Comparison of ENCODE assay signal across 8 cellular contexts in the genomic region with DNA sequence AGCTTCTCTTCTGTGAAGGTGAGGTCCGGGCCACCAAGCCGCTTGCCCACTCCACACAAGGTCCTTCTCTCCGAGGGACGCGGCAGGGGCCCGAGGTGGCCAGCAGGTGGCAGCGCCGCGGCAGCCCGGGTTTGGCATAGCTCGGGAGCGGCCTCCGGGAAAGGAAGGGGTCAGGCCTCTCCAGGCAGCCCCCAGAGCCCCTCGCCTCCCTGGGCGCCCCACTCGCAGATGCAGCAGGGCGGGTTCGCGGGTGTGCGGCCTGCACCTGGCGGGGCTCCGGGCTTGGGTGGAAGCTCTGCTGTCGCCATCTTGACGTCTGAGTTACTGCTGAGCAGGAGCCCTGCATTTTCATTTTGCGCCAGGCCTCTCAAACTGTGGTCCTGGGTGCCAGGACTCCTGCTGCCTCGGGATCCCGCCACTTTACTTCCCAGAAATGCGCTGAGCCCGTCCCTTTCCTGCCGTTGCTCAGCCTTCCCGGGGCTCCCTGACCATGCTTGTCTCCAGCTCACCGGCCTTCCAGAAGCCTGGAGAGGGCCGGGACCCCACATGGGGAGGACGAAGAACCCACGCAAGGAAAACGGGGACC. TPM values are rescaled to one million over a fixed set of nuclear protein-coding genes. Genes with fewer than 3 reads are reported as not detected.
DNase-seq lines count a peak whose midpoint lies in the region; ATAC-seq and TF ChIP-seq lines count a peak whose summit lies in the region.

No MANE protein-coding gene starts in this region.

- POLR2A ChIA-PET in activated CD8-positive, alpha-beta T cell treated with anti-CD3 and anti-CD28 coated beads, Interleukin-2, amount 10 ng/mL, durations not matched to agents 7 days and 5 days (lab: Charles Lee), result interaction anchor here (0.6 to 4.9 kb wide), 6 partner anchors 16 to 224 kb away, joined by 3 to 54 read pairs (median 4); a partner anchor contains a TSS

- ATAC-seq in activated CD8-positive, alpha-beta T cell treated with anti-CD3 and anti-CD28 coated beads, Interleukin-2, amount 10 ng/mL, durations not matched to agents 7 days and 5 days, result peak; percentile 90
- ATAC-seq in HG03469 (IDR thresholded peaks at IDR 0.05; ENCODE audit: unreplicated experiment), result no peak

- no peaks in the 10 kb centered on the region for H3K9me3 Mint-ChIP-seq in activated CD8-positive, alpha-beta T cell treated with anti-CD3 and anti-CD28 coated beads, Interleukin-2, amount 10 ng/mL, durations not matched to agents 7 days and 5 days (ENCODE audit: insufficient read depth)
- no peaks in the 10 kb centered on the region for H3K9me3 Mint-ChIP-seq in mesothelial cell of epicardium

- peak; percentile 81 for DNase-seq in ELF-1 (ENCODE audit: low read depth, low spot score)
- peak; percentile 47 for DNase-seq in HCEC 1CT
- peak; percentile 67 for DNase-seq in NCI-H510A (lab: John Stamatoyannopoulos, UW)
- DNase-seq in activated CD8-positive, alpha-beta T cell treated with anti-CD3 and anti-CD28 coated beads, Interleukin-2, amount 10 ng/mL, durations not matched to agents 7 days and 5 days, result peak; percentile 77
- peak; percentile 55 for DNase-seq in effector CD4-positive, alpha-beta T cell
- DNase-seq in mesothelial cell of epicardium (ENCODE audit: low spot score in 2 of 2, unreplicated experiment in 2 of 2), result peak; percentile 50 to 73
- DNase-seq in stimulated activated CD8-positive, alpha-beta memory T cell treated with anti-CD3 and anti-CD28 coated beads, Interleukin-15, amount 100 ng/mL, for 4 hours (ENCODE audit: low read depth in 2 of 2), result peak; percentile 46

- H3K4me1 Mint-ChIP-seq in activated CD8-positive, alpha-beta T cell treated with anti-CD3 and anti-CD28 coated beads, Interleukin-2, amount 10 ng/mL, durations not matched to agents 7 days and 5 days (ENCODE audit: low read depth), result peaks cover 20% of the 10 kb centered on the region
- H3K4me1 Mint-ChIP-seq in mesothelial cell of epicardium, result no peaks in the 10 kb centered on the region

- H3K4me3 Mint-ChIP-seq in activated CD8-positive, alpha-beta T cell treated with anti-CD3 and anti-CD28 coated beads, Interleukin-2, amount 10 ng/mL, durations not matched to agents 7 days and 5 days, result peak overlapping the region; percentile 75
- no peak overlapping the region for H3K4me3 Mint-ChIP-seq in mesothelial cell of epicardium

- H3K36me3 Mint-ChIP-seq in activated CD8-positive, alpha-beta T cell treated with anti-CD3 and anti-CD28 coated beads, Interleukin-2, amount 10 ng/mL, durations not matched to agents 7 days and 5 days (ENCODE audit: low read depth), result no peaks in the 10 kb centered on the region
- H3K36me3 Mint-ChIP-seq in mesothelial cell of epicardium, result no peaks in the 10 kb centered on the region

- peak; percentile 74 for TF ChIP-seq CTCF in mesothelial cell of epicardium (IDR thresholded peaks at IDR 0.05; ENCODE audit: unreplicated experiment)

- peaks cover 5% of the 10 kb centered on the region for H3K27me3 Mint-ChIP-seq in activated CD8-positive, alpha-beta T cell treated with anti-CD3 and anti-CD28 coated beads, Interleukin-2, amount 10 ng/mL, durations not matched to agents 7 days and 5 days (ENCODE audit: low read depth)
- no peaks in the 10 kb centered on the region for H3K27me3 Mint-ChIP-seq in mesothelial cell of epicardium (ENCODE audit: low read depth)

- peak overlapping the region; percentile 88 for H3K27ac Mint-ChIP-seq in activated CD8-positive, alpha-beta T cell treated with anti-CD3 and anti-CD28 coated beads, Interleukin-2, amount 10 ng/mL, durations not matched to agents 7 days and 5 days
- no peak overlapping the region for H3K27ac Mint-ChIP-seq in mesothelial cell of epicardium

- CTCF ChIA-PET in activated CD8-positive, alpha-beta T cell treated with anti-CD3 and anti-CD28 coated beads, Interleukin-2, amount 10 ng/mL, durations not matched to agents 7 days and 5 days (lab: Charles Lee), result interaction anchor here (0.7 to 6.1 kb wide), 27 partner anchors 9 to 358 kb away, joined by 3 to 107 read pairs (median 4); a partner anchor contains a TSS

RNA-seq across cellular contexts. Expression of a gene that starts 18.6 kb away (rescaled TPM):
- 100 to 1,000 TPM; 665 to 686 TPM for total RNA-seq in activated CD8-positive, alpha-beta T cell treated with anti-CD3 and anti-CD28 coated beads, Interleukin-2, amount 10 ng/mL, durations not matched to agents 7 days and 5 days
- 631 to 645 TPM (median 634 TPM) in 3 replicates for total RNA-seq in mesothelial cell of epicardium

RNA-seq across cellular contexts. Expression of a gene that starts 47.3 kb away (rescaled TPM):
- under 1 TPM; 0.95 to 0.99 TPM for total RNA-seq in activated CD8-positive, alpha-beta T cell treated with anti-CD3 and anti-CD28 coated beads, Interleukin-2, amount 10 ng/mL, durations not matched to agents 7 days and 5 days
- total RNA-seq in mesothelial cell of epicardium, result 0.09 to 0.13 TPM in 2 of 3 replicates, not detected in the other
